20 cellular contexts compared by ENCODE assay signal in the genomic region with DNA sequence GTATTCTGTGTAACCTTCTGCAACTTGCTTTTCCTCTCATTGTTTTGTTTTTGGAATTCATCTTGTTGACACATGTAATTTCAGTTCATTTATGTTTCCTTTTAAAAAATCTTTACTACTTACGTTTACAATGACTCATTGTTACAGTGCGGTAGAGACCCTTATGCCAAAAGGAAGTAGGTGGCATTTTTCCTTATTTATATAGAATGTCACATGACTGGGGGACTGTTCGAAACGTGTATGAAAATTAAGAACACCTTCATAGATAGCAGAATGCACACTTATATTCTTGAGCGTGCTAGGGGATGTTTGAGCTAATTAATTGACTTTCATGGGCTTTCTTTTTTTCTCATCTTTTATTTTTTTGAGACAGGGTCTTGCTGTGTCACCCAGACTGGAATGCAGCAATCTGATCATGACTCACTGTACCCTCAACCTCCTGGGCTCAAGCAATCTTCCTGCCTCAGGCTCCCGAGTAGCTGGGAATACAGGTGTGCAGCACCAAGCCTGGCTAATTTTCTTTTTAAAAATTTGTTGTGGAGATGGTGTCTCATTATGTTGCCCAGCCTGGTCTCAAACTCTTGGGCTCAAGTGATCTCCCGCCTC. TPM values are rescaled to one million over a fixed set of nuclear protein-coding genes. Genes with fewer than 3 reads are reported as not detected.
DNase-seq lines count a peak whose midpoint lies in the region; ATAC-seq and TF ChIP-seq lines count a peak whose summit lies in the region.
"Had no signal": no experiment of that assay in that cellular context is flagged by ENCODE, and none has a peak within 500 bp of the region (broad histone marks: within the 10 kb centered on the region; RNA-seq: fewer than 3 reads in every experiment).

No MANE protein-coding gene starts in this region.

- no peak overlapping the region for H2AFZ ChIP-seq in OCI-LY7 (ENCODE audit: low read length)

- H3K27me3 Mint-ChIP-seq in Calu3 (ENCODE audit: unreplicated experiment), result no peaks in the 10 kb centered on the region
- peaks cover 5% of the 10 kb centered on the region for H3K27me3 Mint-ChIP-seq in chondrocyte (ENCODE audit: low read depth)
- peaks cover 13% of the 10 kb centered on the region for H3K27me3 Mint-ChIP-seq in activated CD4-positive, alpha-beta T cell treated with anti-CD3 and anti-CD28 coated beads, Interleukin-2, amount 10 ng/mL, durations not matched to agents 24 days and 14 days

- intact Hi-C loops in Calu3 (cut with micrococcal nuclease; ENCODE audit: unreplicated experiment), result loop anchor here (5.0 to 10.0 kb wide), 2 partner anchors 71 to 81 kb away; no protein-coding TSS in a partner anchor
- intact Hi-C loops in mucosa of descending colon (cut with DNase I, micrococcal nuclease), result no loop called here
- intact Hi-C loops in OCI-LY7 (cut with micrococcal nuclease; ENCODE audit: unreplicated experiment), result no loop called here
- intact Hi-C loops in activated CD4-positive, alpha-beta T cell treated with anti-CD3 and anti-CD28 coated beads, Interleukin-2, amount 10 ng/mL, durations not matched to agents 24 days and 14 days (cut with micrococcal nuclease), result no loop called here

- no peaks in the 10 kb centered on the region for H3K4me1 ChIP-seq in mucosa of descending colon (ENCODE audit: low read depth)
- no peaks in the 10 kb centered on the region for H3K4me1 ChIP-seq in OCI-LY7 (ENCODE audit: insufficient read depth, low read length, poor library complexity, severe bottlenecking)

- no peaks in the 10 kb centered on the region for H4K20me1 ChIP-seq in OCI-LY7 (ENCODE audit: insufficient read depth, low read length)

- H3K9me2 ChIP-seq in OCI-LY7 (ENCODE audit: insufficient read depth, low read length), result no peaks in the 10 kb centered on the region

- POLR2A ChIA-PET in OCI-LY7 (lab: Charles Lee), result no interaction called here

- H3K79me2 ChIP-seq in OCI-LY7 (ENCODE audit: insufficient read depth, low read depth, low read length), result no peaks in the 10 kb centered on the region

- H3K4me1 Mint-ChIP-seq in Calu3 (ENCODE audit: low read depth, unreplicated experiment), result peaks cover 35% of the 10 kb centered on the region
- peaks cover 16% of the 10 kb centered on the region for H3K4me1 Mint-ChIP-seq in chondrocyte (ENCODE audit: low read depth)
- no peaks in the 10 kb centered on the region for H3K4me1 Mint-ChIP-seq in activated CD4-positive, alpha-beta T cell treated with anti-CD3 and anti-CD28 coated beads, Interleukin-2, amount 10 ng/mL, durations not matched to agents 24 days and 14 days
- H3K4me1 Mint-ChIP-seq: immature natural killer cell; natural killer cell; stimulated activated naive CD8-positive, alpha-beta T cell treated with anti-CD3 and anti-CD28 coated beads, Interleukin-15, amount 100 ng/mL, for 72 hours had no signal

- H3K36me3 ChIP-seq in mucosa of descending colon (ENCODE audit: low read depth) (no peaks in the 10 kb centered on the region), OCI-LY7 (ENCODE audit: insufficient read depth, low read length) (no peaks in the 10 kb centered on the region)
- H3K36me3 ChIP-seq: heart left ventricle had no signal

- H3K4me2 ChIP-seq in OCI-LY7 (ENCODE audit: low read length), result no peak overlapping the region

- no peak overlapping the region for H3K27ac ChIP-seq in OCI-LY7 (ENCODE audit: low read depth, low read length, poor library complexity, severe bottlenecking)
- H3K27ac ChIP-seq: heart left ventricle had no signal

- BruUV-seq in Calu3 (replicated peaks; lab: Mats Ljungman, UMichigan), result no TSS peak
- no TSS peak for BruUV-seq in OCI-LY7 (replicated peaks; lab: Mats Ljungman, UMichigan)

- CTCF ChIA-PET in Calu3 (lab: Charles Lee), result interaction anchor here (0.7 to 2.8 kb wide), 2 partner anchors 57 to 72 kb away, joined by 3 to 9 read pairs; no protein-coding TSS in a partner anchor
- CTCF ChIA-PET in OCI-LY7 (lab: Charles Lee; ENCODE audit: unreplicated experiment), result no interaction called here

- H3K4me3 ChIP-seq in NB4 (ENCODE audit: low read depth, low read length) (no peak overlapping the region), mucosa of descending colon (no peak overlapping the region), OCI-LY7 (ENCODE audit: low read depth, low read length, poor library complexity, severe bottlenecking) (no peak overlapping the region)
- H3K4me3 ChIP-seq: heart left ventricle had no signal

- TF ChIP-seq CTCF in Calu3 (IDR thresholded peaks at IDR 0.05; ENCODE audit: unreplicated experiment) (no peak), NB4 (IDR thresholded peaks at IDR 0.05; ENCODE audit: low read depth, low read length) (no peak), chondrocyte (IDR thresholded peaks at IDR 0.05) (no peak), mucosa of descending colon (IDR thresholded peaks at IDR 0.05) (no peak), OCI-LY7 (conservative IDR thresholded peaks at IDR 0.05; ENCODE audit: low read length) (no peak)

- H3K27ac Mint-ChIP-seq in Calu3 (ENCODE audit: unreplicated experiment) (peak overlapping the region; percentile 96), chondrocyte (ENCODE audit: unreplicated experiment) (peak overlapping the region; percentile 42)
- H3K27ac Mint-ChIP-seq in activated CD4-positive, alpha-beta T cell treated with anti-CD3 and anti-CD28 coated beads, Interleukin-2, amount 10 ng/mL, durations not matched to agents 24 days and 14 days, result no peak overlapping the region
- H3K27ac Mint-ChIP-seq: activated naive CD4-positive, alpha-beta T cell treated with anti-CD3 and anti-CD28 coated beads, Interleukin-2, amount 50 U/mL, for 72 hours; activated T-cell treated with anti-CD3 and anti-CD28 coated beads, Interleukin-2, amount 50 U/mL, for 72 hours; HFFc6; immature natural killer cell; natural killer cell; stimulated activated naive CD8-positive, alpha-beta T cell treated with anti-CD3 and anti-CD28 coated beads, Interleukin-15, amount 100 ng/mL, for 72 hours; WTC11 had no signal

- ATAC-seq in mucosa of descending colon, result peak; percentile 66
- ATAC-seq: activated naive CD4-positive, alpha-beta T cell treated with anti-CD3 and anti-CD28 coated beads, Interleukin-2, amount 50 U/mL, for 72 hours; activated T-cell treated with anti-CD3 and anti-CD28 coated beads, Interleukin-2, amount 50 U/mL, for 72 hours; heart left ventricle; natural killer cell; stimulated activated naive CD8-positive, alpha-beta T cell treated with anti-CD3 and anti-CD28 coated beads, Interleukin-15, amount 100 ng/mL, for 72 hours; WTC11 had no signal

- H3K9me3 ChIP-seq in mucosa of descending colon (no peaks in the 10 kb centered on the region), OCI-LY7 (ENCODE audit: low read length) (no peaks in the 10 kb centered on the region)
- H3K9me3 ChIP-seq: heart left ventricle had no signal

- peak; percentile 45 for DNase-seq in Calu3
- peak; percentile 16 for DNase-seq in NB4 (ENCODE audit: low read depth)
- DNase-seq in chondrocyte (ENCODE audit: low spot score), result no peak
- DNase-seq in mucosa of descending colon, result no peak
- DNase-seq in OCI-LY7 (ENCODE audit: low spot score), result no peak
- no peak for DNase-seq in activated CD4-positive, alpha-beta T cell treated with anti-CD3 and anti-CD28 coated beads, Interleukin-2, amount 10 ng/mL, durations not matched to agents 24 days and 14 days
- DNase-seq in NCI-H2227 treated with DMSO at 0.1 percent for 48 hours (lab: John Stamatoyannopoulos, UW), result no peak
- DNase-seq: activated T-cell treated with anti-CD3 and anti-CD28 coated beads, Interleukin-2, amount 50 U/mL, for 72 hours; heart left ventricle; HFFc6; immature natural killer cell; mesenchymal stem cell; MM.1S; natural killer cell; NCI-H187 treated with DMSO at 0.1 percent for 48 hours; NCI-H510A; stimulated activated naive CD8-positive, alpha-beta T cell treated with anti-CD3 and anti-CD28 coated beads, Interleukin-15, amount 100 ng/mL, for 72 hours; T-helper 2 cell had no signal

- H3K36me3 Mint-ChIP-seq in Calu3 (ENCODE audit: insufficient read depth, unreplicated experiment), result peaks cover 14% of the 10 kb centered on the region
- no peaks in the 10 kb centered on the region for H3K36me3 Mint-ChIP-seq in chondrocyte (ENCODE audit: low read depth)
- no peaks in the 10 kb centered on the region for H3K36me3 Mint-ChIP-seq in activated CD4-positive, alpha-beta T cell treated with anti-CD3 and anti-CD28 coated beads, Interleukin-2, amount 10 ng/mL, durations not matched to agents 24 days and 14 days (ENCODE audit: low read depth)
- H3K36me3 Mint-ChIP-seq: activated naive CD4-positive, alpha-beta T cell treated with anti-CD3 and anti-CD28 coated beads, Interleukin-2, amount 50 U/mL, for 72 hours; immature natural killer cell; natural killer cell; WTC11 had no signal

- peak overlapping the region; percentile 25 for H3K4me3 Mint-ChIP-seq in Calu3 (ENCODE audit: low read depth, unreplicated experiment)
- no peak overlapping the region for H3K4me3 Mint-ChIP-seq in chondrocyte (ENCODE audit: unreplicated experiment)
- H3K4me3 Mint-ChIP-seq in activated CD4-positive, alpha-beta T cell treated with anti-CD3 and anti-CD28 coated beads, Interleukin-2, amount 10 ng/mL, durations not matched to agents 24 days and 14 days, result no peak overlapping the region
- H3K4me3 Mint-ChIP-seq: activated T-cell treated with anti-CD3 and anti-CD28 coated beads, Interleukin-2, amount 50 U/mL, for 72 hours; HFFc6; immature natural killer cell; natural killer cell; stimulated activated naive CD8-positive, alpha-beta T cell treated with anti-CD3 and anti-CD28 coated beads, Interleukin-15, amount 100 ng/mL, for 72 hours; WTC11 had no signal

- TF ChIP-seq POLR2A in NB4 (IDR thresholded peaks at IDR 0.05; ENCODE audit: extremely low read depth, insufficient read length), result no peak

- H3K9me3 Mint-ChIP-seq in Calu3 (ENCODE audit: low read depth, unreplicated experiment) (no peaks in the 10 kb centered on the region), chondrocyte (ENCODE audit: low read depth) (no peaks in the 10 kb centered on the region)
- H3K9me3 Mint-ChIP-seq in activated CD4-positive, alpha-beta T cell treated with anti-CD3 and anti-CD28 coated beads, Interleukin-2, amount 10 ng/mL, durations not matched to agents 24 days and 14 days, result no peaks in the 10 kb centered on the region
- H3K9me3 Mint-ChIP-seq: activated naive CD4-positive, alpha-beta T cell treated with anti-CD3 and anti-CD28 coated beads, Interleukin-2, amount 50 U/mL, for 72 hours; activated T-cell treated with anti-CD3 and anti-CD28 coated beads, Interleukin-2, amount 50 U/mL, for 72 hours; HFFc6; immature natural killer cell; natural killer cell; stimulated activated naive CD8-positive, alpha-beta T cell treated with anti-CD3 and anti-CD28 coated beads, Interleukin-15, amount 100 ng/mL, for 72 hours; WTC11 had no signal

RNA-seq across cellular contexts. Expression of a gene that starts 7.3 kb away (rescaled TPM):
- total RNA-seq in Calu3 (2022), result 12.9 and 14.5 TPM in 2 replicates
- total RNA-seq in chondrocyte, result 2.0 to 2.4 TPM (median 2.2 TPM) in 3 replicates
- 10 to 100 TPM; 12.7 to 19.6 (median 17.2) TPM for total RNA-seq in mucosa of descending colon
- 0.41 and 3.7 TPM in 2 replicates for total RNA-seq in OCI-LY7 (2014; rRNA removed; shearing (Covaris generic))
- 3.8 and 4.0 TPM in 2 replicates for total RNA-seq in OCI-LY7 (2022)
- total RNA-seq in activated CD4-positive, alpha-beta T cell treated with anti-CD3 and anti-CD28 coated beads, Interleukin-2, amount 10 ng/mL, durations not matched to agents 24 days and 14 days, result not detected in 2 replicates

Comparison
In these comparisons a context has a peak if more than half of its experiments do, and no peak if none do; other contexts are left out.
1. DNase-seq: peak in Calu3 (single experiment) and NB4 (single experiment); none in chondrocyte (single experiment), mucosa of descending colon (0 of 3), OCI-LY7 (single experiment), activated CD4-positive, alpha-beta T cell treated with anti-CD3 and anti-CD28 coated beads, Interleukin-2, amount 10 ng/mL, durations not matched to agents 24 days and 14 days (single experiment) and NCI-H2227 treated with DMSO at 0.1 percent for 48 hours (single experiment).